In the genomic region with DNA sequence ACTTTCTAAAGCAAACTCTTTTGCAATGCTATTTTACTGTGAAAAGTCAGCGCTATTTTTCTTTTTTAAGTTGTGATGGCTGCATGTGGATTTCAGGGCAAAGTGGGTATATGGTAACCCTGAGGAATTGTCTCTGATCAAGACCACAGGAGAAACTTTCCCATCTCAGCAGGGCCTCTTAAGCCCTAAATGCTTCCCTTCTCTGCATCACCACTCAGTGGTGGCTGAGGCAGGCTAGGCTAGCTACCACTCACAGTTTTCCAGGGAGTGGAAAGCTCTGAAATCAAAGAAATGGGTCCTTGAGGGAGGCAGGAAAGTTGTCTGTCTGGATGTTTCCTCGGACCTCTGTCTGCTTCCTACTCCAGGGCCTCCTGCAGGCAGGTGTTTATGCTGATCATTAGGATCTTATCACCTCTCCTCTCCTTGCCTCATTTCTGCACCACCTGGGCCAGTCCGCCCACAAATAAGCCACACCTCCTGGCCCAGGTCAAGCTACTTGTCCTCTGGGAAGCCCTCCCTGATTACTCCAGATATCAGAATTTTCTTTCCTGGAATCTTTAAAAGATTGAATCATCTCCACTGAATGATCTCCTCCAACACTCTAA, we compare ENCODE assay signal across 16 cellular contexts. TPM values are rescaled to one million over a fixed set of nuclear protein-coding genes. Genes with fewer than 3 reads are reported as not detected.
"Had no signal": no experiment of that assay in that cellular context is flagged by ENCODE, and none has a peak within 500 bp of the region (broad histone marks: within the 10 kb centered on the region; RNA-seq: fewer than 3 reads in every experiment).

No MANE protein-coding gene starts in this region.

- H3K9me3 Mint-ChIP-seq: activated naive CD8-positive, alpha-beta T cell treated with anti-CD3 and anti-CD28 coated beads for 36 hours; nephron had no signal

- H3K4me2 ChIP-seq: hepatocyte had no signal

- H3K9me3 ChIP-seq: body of pancreas, transverse colon had no signal

- H3K4me1 ChIP-seq: body of pancreas had no signal

- DNase-seq: activated CD4-positive, alpha-beta T cell treated with anti-CD3 and anti-CD28 coated beads for 36 hours; activated CD4-positive, alpha-beta T cell treated with anti-CD3 and anti-CD28 coated beads, Interleukin-2, amount 50 U/mL, for 48 hours; activated naive CD8-positive, alpha-beta T cell treated with anti-CD3 and anti-CD28 coated beads for 36 hours; amniotic stem cell; body of pancreas; dermis blood vessel endothelial cell; foreskin fibroblast; nucleus accumbens; posterior cingulate gyrus; stimulated activated CD4-positive, alpha-beta T cell treated with anti-CD3 and anti-CD28 coated beads, Interleukin-2, amount 100 ng/mL, for 24 hours; stimulated activated naive CD4-positive, alpha-beta T cell treated with Interleukin-2 at 50 U/mL for 16 hours; substantia nigra; transverse colon had no signal

- H3K4me1 Mint-ChIP-seq: activated CD4-positive, alpha-beta T cell treated with anti-CD3 and anti-CD28 coated beads for 36 hours; activated naive CD8-positive, alpha-beta T cell treated with anti-CD3 and anti-CD28 coated beads for 36 hours; nephron had no signal

- H3K4me3 Mint-ChIP-seq: activated CD4-positive, alpha-beta T cell treated with anti-CD3 and anti-CD28 coated beads for 36 hours; activated naive CD8-positive, alpha-beta T cell treated with anti-CD3 and anti-CD28 coated beads for 36 hours; nephron had no signal

- H2AFZ ChIP-seq: hepatocyte had no signal

- H3K4me3 ChIP-seq: body of pancreas, hepatocyte, transverse colon had no signal

- H3K36me3 ChIP-seq: transverse colon had no signal

- H3K27ac Mint-ChIP-seq: activated CD4-positive, alpha-beta T cell treated with anti-CD3 and anti-CD28 coated beads for 36 hours; activated naive CD8-positive, alpha-beta T cell treated with anti-CD3 and anti-CD28 coated beads for 36 hours; nephron had no signal

- H3K79me2 ChIP-seq: hepatocyte had no signal

- H3K36me3 Mint-ChIP-seq: activated naive CD8-positive, alpha-beta T cell treated with anti-CD3 and anti-CD28 coated beads for 36 hours had no signal

- H3K27me3 ChIP-seq: body of pancreas, transverse colon had no signal

- H3K27ac ChIP-seq: body of pancreas, epithelial cell of prostate, hepatocyte had no signal

- ATAC-seq: activated CD4-positive, alpha-beta T cell treated with anti-CD3 and anti-CD28 coated beads for 36 hours; body of pancreas had no signal

RNA-seq across cellular contexts. Expression of a gene that starts 37.0 kb away (rescaled TPM):
- total RNA-seq: activated naive CD8-positive, alpha-beta T cell treated with anti-CD3 and anti-CD28 coated beads for 36 hours had no signal
